22 cellular contexts compared by ENCODE assay signal in genomic region chr3:77693147-77693546, GRCh38.
"Had no signal": no experiment of that assay in that cellular context is flagged by ENCODE, and none has a peak within 500 bp of the region (broad histone marks: within the 10 kb centered on the region; RNA-seq: fewer than 3 reads in every experiment).

No MANE protein-coding gene starts in this region.

- H3K4me3 ChIP-seq: dorsolateral prefrontal cortex, esophagus muscularis mucosa, gastroesophageal sphincter, heart left ventricle, hepatocyte, lower lobe of right lung, prostate gland, right atrium auricular region, smooth muscle cell, testis, tibial artery had no signal

- DNase-seq: dorsolateral prefrontal cortex; effector CD4-positive, alpha-beta T cell; heart left ventricle; immature natural killer cell; islet precursor cell; left ventricle myocardium superior; lower lobe of right lung; naive thymus-derived CD8-positive, alpha-beta T cell; nephron progenitor cell; nucleus accumbens; stimulated activated CD4-positive, alpha-beta T cell treated with anti-CD3 and anti-CD28 coated beads, Interleukin-2, amount 100 ng/mL, for 24 hours; stimulated activated CD4-positive, alpha-beta T cell treated with anti-CD3 and anti-CD28 coated beads, Interleukin-4, amount 100 ng/mL, for 24 hours; stimulated activated naive CD8-positive, alpha-beta T cell treated with anti-CD3 and anti-CD28 coated beads, Interleukin-15, Interleukin-2, amounts not matched to agents 100 U/mL and 50 U/mL, for 24 hours; substantia nigra; testis; tibial artery had no signal
